8 cellular contexts compared by ENCODE assay signal in genomic region chr4:55184600-55185523, GRCh38. TPM values are rescaled to one million over a fixed set of nuclear protein-coding genes. Genes with fewer than 3 reads are reported as not detected.
DNase-seq lines count a peak whose midpoint lies in the region; ATAC-seq and TF ChIP-seq lines count a peak whose summit lies in the region.

No MANE protein-coding gene starts in this region.

- peak; percentile 54 for TF ChIP-seq CTCF in GM10266 (IDR thresholded peaks at IDR 0.05; ENCODE audit: control insufficient read depth, insufficient read depth, low read depth, missing control alignments)
- TF ChIP-seq CTCF in foreskin fibroblast (IDR thresholded peaks at IDR 0.05; ENCODE audit: low read depth, low read length) = peak; percentile 16

- peak overlapping the region; percentile 59 for H3K4me2 ChIP-seq in skeletal muscle satellite cell (ENCODE audit: low read length)

- no peaks in the 10 kb centered on the region for H3K27me3 ChIP-seq in skeletal muscle satellite cell (ENCODE audit: control insufficient read depth, insufficient read depth, low read length)

- peak overlapping the region; percentile 26 for H3K9ac ChIP-seq in skeletal muscle satellite cell (ENCODE audit: low read depth, low read length)

- H3K9me3 ChIP-seq in skeletal muscle satellite cell (replicated peaks; ENCODE audit: low read length) = no peaks in the 10 kb centered on the region

- DNase-seq in GM10266 (ENCODE audit: extremely low spot score) (no peak), HPDE6-E6E7 (ENCODE audit: extremely low spot score) (peak; percentile 46), T follicular helper cell (ENCODE audit: low read depth) (peak; percentile 6), foreskin fibroblast (peak; percentile 88 to 95), NCI-H1694 treated with DMSO at 0.1 percent for 48 hours (lab: John Stamatoyannopoulos, UW) (no peak)

- H3K4me1 ChIP-seq in skeletal muscle satellite cell (ENCODE audit: control insufficient read depth, insufficient read depth, low read length) = peaks cover 41% of the 10 kb centered on the region

- ATAC-seq in HG03108 (IDR thresholded peaks at IDR 0.05; ENCODE audit: unreplicated experiment) (no peak), GM21526 (IDR thresholded peaks at IDR 0.05; ENCODE audit: low FRiP score, unreplicated experiment) (no peak)

- H3K36me3 ChIP-seq in skeletal muscle satellite cell (ENCODE audit: insufficient read depth, low read length) = no peaks in the 10 kb centered on the region

- no peak overlapping the region for H3K4me3 ChIP-seq in foreskin fibroblast (ENCODE audit: low read depth in 1 of 2, low read length in 2 of 2)
- H3K4me3 ChIP-seq in skeletal muscle satellite cell (ENCODE audit: low read length) = peak overlapping the region; percentile 43

RNA-seq across cellular contexts. Expression of gene KDR, which starts 59.5 kb away (rescaled TPM):
- 3.5 and 105 TPM in 2 replicates for total RNA-seq in skeletal muscle satellite cell (2012; rRNA removed)

Comparison
In these comparisons a context has a peak if more than half of its experiments do, and no peak if none do; other contexts are left out.
1. DNase-seq: peak in HPDE6-E6E7 (single experiment), T follicular helper cell (single experiment) and foreskin fibroblast (2 of 2); none in GM10266 (single experiment) and NCI-H1694 treated with DMSO at 0.1 percent for 48 hours (single experiment).